ENCODE assay signal across 8 cellular contexts in genomic region chr13:28494861-28495585, GRCh38. TPM values are rescaled to one million over a fixed set of nuclear protein-coding genes. Genes with fewer than 3 reads are reported as not detected.
DNase-seq lines count a peak whose midpoint lies in the region; ATAC-seq and TF ChIP-seq lines count a peak whose summit lies in the region.

Gene FLT1 (minus strand): TSS chr13:28495128. CDS start chr13:28494843, 285 bp downstream.

- H3K9me3 Mint-ChIP-seq in central memory CD8-positive, alpha-beta T cell = no peaks in the 10 kb centered on the region

- in situ Hi-C loops in GM13977 (cut with MboI; ENCODE audit: low pct_unique_long_range_greater_than_20kb, low sequenced_read_pairs, unreplicated experiment) = no loop called here

- H3K4me1 ChIP-seq in NT2/D1 (ENCODE audit: insufficient read depth, insufficient read length) (peaks cover 5% of the 10 kb centered on the region), left lung (peaks cover 19 to 42% of the 10 kb centered on the region in 2 donors)

- H3K36me3 ChIP-seq in NT2/D1 (ENCODE audit: insufficient read depth, insufficient read length, low read length) (no peaks in the 10 kb centered on the region), left lung (no peaks in the 10 kb centered on the region)

- no peaks in the 10 kb centered on the region for H3K4me1 Mint-ChIP-seq in central memory CD8-positive, alpha-beta T cell

- H3K36me3 Mint-ChIP-seq in central memory CD8-positive, alpha-beta T cell (ENCODE audit: insufficient read depth) = no peaks in the 10 kb centered on the region

- H3K4me3 Mint-ChIP-seq in central memory CD8-positive, alpha-beta T cell = peak within 1 kb of the TSS; percentile 39

- H3K9ac ChIP-seq in NT2/D1 (ENCODE audit: insufficient read length, low read depth) = peak within 1 kb of the TSS; percentile 89

- no peak within 1 kb of the TSS for H3K27ac Mint-ChIP-seq in central memory CD8-positive, alpha-beta T cell (ENCODE audit: low read depth)

- peak within 1 kb of the TSS; percentile 42 to 81 for H3K27ac ChIP-seq in left lung

- peak within 1 kb of the TSS; percentile 80 for H3K4me3 ChIP-seq in NT2/D1 (ENCODE audit: insufficient read length, low read depth)
- peak within 1 kb of the TSS; percentile 42 to 60 for H3K4me3 ChIP-seq in left lung

- TF ChIP-seq CTCF in GM13977 (IDR thresholded peaks at IDR 0.05; ENCODE audit: extremely low read depth, insufficient read depth, missing control alignments) = no peak
- no peak for TF ChIP-seq CTCF in left lung (IDR thresholded peaks at IDR 0.05)

- H3K9me3 ChIP-seq in NT2/D1 (ENCODE audit: insufficient read depth, low read length) (no peaks in the 10 kb centered on the region), left lung (no peaks in the 10 kb centered on the region)

- peaks cover 33% of the 10 kb centered on the region for H3K27me3 ChIP-seq in NT2/D1 (ENCODE audit: insufficient read depth, insufficient read length)
- H3K27me3 ChIP-seq in left lung = peaks cover 60 to 88% of the 10 kb centered on the region in 2 donors

- H3K27me3 Mint-ChIP-seq in central memory CD8-positive, alpha-beta T cell = peaks cover 81% of the 10 kb centered on the region

- intact Hi-C loops in left lung (cut with DNase I) = no loop called here

- DNase-seq in GM13977 (ENCODE audit: low spot score) (peak; percentile 71), NT2/D1 (ENCODE audit: low read depth, low spot score) (peak; percentile 58), left lung (peak; percentile 49 to 89), H4 (ENCODE audit: low spot score) (no peak), NCI-H1694 (lab: John Stamatoyannopoulos, UW) (no peak)
- no peak for DNase-seq in central memory CD8-positive, alpha-beta T cell (ENCODE audit: low spot score in 2 of 2)
- peak; percentile 15 to 38 for DNase-seq in stimulated activated CD4-positive, alpha-beta T cell treated with anti-CD3 and anti-CD28 coated beads, Interleukin-2, amount 100 ng/mL, for 48 hours

- no peak for ATAC-seq in central memory CD8-positive, alpha-beta T cell (replicated peaks; ENCODE audit: extremely low read depth, poor library complexity, severe bottlenecking)
- ATAC-seq in left lung (peak; percentile 67), GM19395 (IDR thresholded peaks at IDR 0.05; ENCODE audit: unreplicated experiment) (no peak)

RNA-seq across cellular contexts. Expression of gene FLT1, which starts in this region (rescaled TPM):
- total RNA-seq in left lung = 10 to 100 TPM; 25.2 to 30.3 TPM
- 0.25 and 0.43 TPM in 2 replicates for total RNA-seq in H4 (2014; rRNA removed; shearing (Covaris generic))

Comparison
In these comparisons a context has a peak if more than half of its experiments do, and no peak if none do; other contexts are left out.
1. RNA of gene FLT1 (total RNA-seq): 25.2 to 30.3 TPM in left lung; 0.25 to 0.43 TPM in H4; every median in the first group is over 10 times any median in the second.
2. DNase-seq: peak in GM13977 (single experiment), NT2/D1 (single experiment), left lung (2 of 2) and stimulated activated CD4-positive, alpha-beta T cell treated with anti-CD3 and anti-CD28 coated beads, Interleukin-2, amount 100 ng/mL, for 48 hours (2 of 2); none in central memory CD8-positive, alpha-beta T cell (0 of 2), H4 (single experiment) and NCI-H1694 (single experiment).